8 cellular contexts compared by ENCODE assay signal in the genomic region with DNA sequence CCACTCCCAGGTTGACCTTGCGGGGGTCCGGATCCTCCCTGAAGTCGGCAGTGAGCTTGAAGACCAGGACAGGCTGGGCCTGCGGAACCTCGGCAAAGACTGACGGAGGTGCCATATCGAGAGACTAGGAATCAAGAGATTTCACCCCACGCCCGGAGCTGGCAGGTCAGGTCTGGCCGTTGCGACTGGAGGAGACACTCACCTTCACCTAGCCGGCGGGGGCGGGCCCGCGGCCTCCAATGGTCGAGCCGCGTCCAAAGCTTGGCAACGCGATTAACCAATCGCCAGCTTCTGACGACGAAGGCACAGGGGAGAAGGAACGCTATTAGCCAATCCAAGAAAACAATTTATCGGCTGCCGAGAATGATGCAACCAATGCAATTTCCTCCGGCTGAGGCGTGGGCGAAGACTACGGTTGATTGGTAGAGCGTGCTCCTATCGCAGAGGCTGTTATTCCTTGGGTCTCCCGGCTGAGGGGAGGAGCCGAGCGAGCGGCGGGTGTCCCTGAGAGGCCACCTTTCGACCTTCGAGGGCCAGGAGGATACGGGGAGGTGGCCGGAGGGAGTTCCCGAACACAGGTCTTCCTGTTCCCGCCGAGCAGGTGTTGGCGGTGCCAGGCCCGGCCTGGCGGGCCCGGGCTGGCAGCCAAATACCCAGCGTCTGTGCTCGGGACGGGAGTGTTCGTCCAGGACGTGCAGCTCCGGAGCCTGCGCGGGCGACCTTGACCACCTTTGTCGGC. TPM values are rescaled to one million over a fixed set of nuclear protein-coding genes. Genes with fewer than 3 reads are reported as not detected.
DNase-seq lines count a peak whose midpoint lies in the region; ATAC-seq and TF ChIP-seq lines count a peak whose summit lies in the region.

Gene GOT1 (minus strand): TSS at position 174 of the 739 bp plus-strand sequence. CDS start 59 bp downstream, at position 115.

- H2AFZ ChIP-seq in ACC112 (ENCODE audit: low read length, unreplicated experiment): peak within 1 kb of the TSS; percentile 97

- no peaks in the 10 kb centered on the region for H3K9me3 ChIP-seq in breast epithelium
- no peaks in the 10 kb centered on the region for H3K9me3 ChIP-seq in iPS-18a (ENCODE audit: control insufficient read depth, low read depth, low read length)
- H3K9me3 ChIP-seq in skeletal muscle satellite cell (replicated peaks; ENCODE audit: low read length): no peaks in the 10 kb centered on the region

- TF ChIP-seq CTCF in VCaP (conservative IDR thresholded peaks at IDR 0.05) (no peak), breast epithelium (IDR thresholded peaks at IDR 0.05) (peak in 1 of 3 donors; percentile 21)

- H3K4me1 ChIP-seq in ACC112 (ENCODE audit: control insufficient read depth, insufficient read depth, low read length, unreplicated experiment) (peaks cover 9% of the 10 kb centered on the region), breast epithelium (peaks cover 0 to 6% of the 10 kb centered on the region in 2 donors), iPS-18a (ENCODE audit: control insufficient read depth, low read depth, low read length) (peaks cover 11% of the 10 kb centered on the region), skeletal muscle satellite cell (ENCODE audit: control insufficient read depth, insufficient read depth, low read length) (peaks cover 9% of the 10 kb centered on the region)

- H3K27me3 ChIP-seq in ACC112 (ENCODE audit: insufficient read depth, low read length) (no peaks in the 10 kb centered on the region), breast epithelium (no peaks in the 10 kb centered on the region), iPS-18a (ENCODE audit: control insufficient read depth, insufficient read depth, low read length) (no peaks in the 10 kb centered on the region), skeletal muscle satellite cell (ENCODE audit: control insufficient read depth, insufficient read depth, low read length) (no peaks in the 10 kb centered on the region)

- H3K4me2 ChIP-seq in skeletal muscle satellite cell (ENCODE audit: low read length): peak within 1 kb of the TSS; percentile 91

- H3K27ac ChIP-seq in ACC112 (ENCODE audit: low read depth, low read length) (peak within 1 kb of the TSS; percentile 50), VCaP (peak within 1 kb of the TSS; percentile 96), breast epithelium (peak within 1 kb of the TSS; percentile 87 to 95), iPS-18a (ENCODE audit: low read length) (peak within 1 kb of the TSS; percentile 72)

- peak; percentile 89 for DNase-seq in NCI-H2196 treated with DMSO at 0.1 percent for 48 hours (lab: John Stamatoyannopoulos, UW; ENCODE audit: unreplicated experiment)
- DNase-seq in breast epithelium (ENCODE audit: low spot score in 2 of 2): peak; percentile 93 to 99

- no peaks in the 10 kb centered on the region for H3K36me3 ChIP-seq in ACC112 (ENCODE audit: insufficient read depth, low read length)
- H3K36me3 ChIP-seq in breast epithelium: no peaks in the 10 kb centered on the region
- H3K36me3 ChIP-seq in iPS-18a (ENCODE audit: control insufficient read depth, low read depth, low read length): no peaks in the 10 kb centered on the region
- H3K36me3 ChIP-seq in skeletal muscle satellite cell (ENCODE audit: insufficient read depth, low read length): peaks cover 3% of the 10 kb centered on the region

- TF ChIP-seq POLR2A in breast epithelium (IDR thresholded peaks at IDR 0.05): peak; percentile 89

- peak; percentile 98 for ATAC-seq in GM18870 (IDR thresholded peaks at IDR 0.05; ENCODE audit: unreplicated experiment)
- ATAC-seq in HG03135 (IDR thresholded peaks at IDR 0.05; ENCODE audit: unreplicated experiment): peak; percentile 94

- H3K4me3 ChIP-seq in ACC112 (ENCODE audit: low read depth, low read length) (peak within 1 kb of the TSS; percentile 91), breast epithelium (peak within 1 kb of the TSS; percentile 65 to 88 (median 66)), iPS-18a (ENCODE audit: low read length) (peak within 1 kb of the TSS; percentile 90), skeletal muscle satellite cell (ENCODE audit: low read length) (peak within 1 kb of the TSS; percentile 91)

- peaks cover 35% of the 10 kb centered on the region for H3K79me2 ChIP-seq in ACC112 (ENCODE audit: control insufficient read depth, insufficient read depth, low read length, unreplicated experiment)

- peak within 1 kb of the TSS; percentile 92 for H3K9ac ChIP-seq in iPS-18a (ENCODE audit: low read length)
- peak within 1 kb of the TSS; percentile 89 for H3K9ac ChIP-seq in skeletal muscle satellite cell (ENCODE audit: low read depth, low read length)

- intact Hi-C loops in breast epithelium (cut with DNase I; ENCODE audit: low total_unique reads): loop anchor here (5.0 kb wide), 1 partner anchor 182 kb away; no protein-coding TSS in a partner anchor

RNA-seq across cellular contexts. Expression of gene GOT1, which starts in this region (rescaled TPM):
- 10 to 100 TPM; 13.9 to 18.4 (median 15.7) TPM for total RNA-seq in breast epithelium
- total RNA-seq in skeletal muscle satellite cell (2012; rRNA removed): 31.0 and 39.3 TPM in 2 replicates

Comparison
In these comparisons a context has a peak if more than half of its experiments do, and no peak if none do; other contexts are left out.
1. Peak in every context shown above with its lines: DNase-seq, ATAC-seq, H3K4me3 ChIP-seq and H3K27ac ChIP-seq.